8 cellular contexts compared by ENCODE assay signal in genomic region chr17:67246398-67246647, GRCh38. TPM values are rescaled to one million over a fixed set of nuclear protein-coding genes. Genes with fewer than 3 reads are reported as not detected.
DNase-seq lines count a peak whose midpoint lies in the region; ATAC-seq, FAIRE-seq and TF ChIP-seq lines count a peak whose summit lies in the region.

No MANE protein-coding gene starts in this region.

- H3K4me3 ChIP-seq in HAP-1 (peak overlapping the region; percentile 85), gastroesophageal sphincter (peak overlapping the region; percentile 93 to 99), skeletal muscle tissue (ENCODE audit: low read length in 3 of 3) (peak overlapping the region; percentile 80 to 82 (median 81))

- H3K4me1 ChIP-seq in HAP-1 (peaks cover 19% of the 10 kb centered on the region), gastroesophageal sphincter (peaks cover 0 to 44% (median 18%) of the 10 kb centered on the region in 3 donors), skeletal muscle tissue (ENCODE audit: control insufficient read depth in 3 of 3, insufficient read depth in 3 of 3, low read length in 3 of 3) (peaks cover 17 to 28% (median 22%) of the 10 kb centered on the region in 3 donors)

- TF ChIP-seq POLR2A in gastroesophageal sphincter (IDR thresholded peaks at IDR 0.05) = no peak

- no peaks in the 10 kb centered on the region for H3K9me3 ChIP-seq in HAP-1
- H3K9me3 ChIP-seq in gastroesophageal sphincter = no peaks in the 10 kb centered on the region
- no peaks in the 10 kb centered on the region for H3K9me3 ChIP-seq in skeletal muscle tissue (ENCODE audit: control insufficient read depth in 3 of 3, low read length in 3 of 3)

- no peak for ATAC-seq in gastroesophageal sphincter

- no peaks in the 10 kb centered on the region for H3K27me3 ChIP-seq in HAP-1 (ENCODE audit: low read depth)
- H3K27me3 ChIP-seq in gastroesophageal sphincter = no peaks in the 10 kb centered on the region
- no peaks in the 10 kb centered on the region for H3K27me3 ChIP-seq in skeletal muscle tissue (ENCODE audit: control insufficient read depth in 3 of 3, insufficient read depth in 3 of 3, low read length in 3 of 3)

- peak overlapping the region; percentile 91; the same call in 1 of the 2 replicates for H3K27ac ChIP-seq in VCaP
- H3K27ac ChIP-seq in gastroesophageal sphincter = peak overlapping the region in 1 of 4 donors; percentile 88
- H3K27ac ChIP-seq in skeletal muscle tissue (ENCODE audit: low read depth, low read length) = no peak overlapping the region

- H3K36me3 ChIP-seq in HAP-1 (replicated peaks) = peaks cover 7% of the 10 kb centered on the region
- H3K36me3 ChIP-seq in gastroesophageal sphincter = no peaks in the 10 kb centered on the region
- peaks cover 0 to under 1% (median 0%) of the 10 kb centered on the region in 3 donors for H3K36me3 ChIP-seq in skeletal muscle tissue (ENCODE audit: control insufficient read depth in 3 of 3, insufficient read depth in 3 of 3, low read length in 3 of 3)

- TF ChIP-seq EP300 in gastroesophageal sphincter (IDR thresholded peaks at IDR 0.05) = no peak

- TF ChIP-seq CTCF in VCaP (conservative IDR thresholded peaks at IDR 0.05) = no peak
- no peak for TF ChIP-seq CTCF in gastroesophageal sphincter (IDR thresholded peaks at IDR 0.05)

- DNase-seq in HAP-1 (ENCODE audit: low spot score in 2 of 2) (no peak), NCI-H345 treated with DMSO at 0.1 percent for 48 hours (lab: John Stamatoyannopoulos, UW; ENCODE audit: unreplicated experiment) (no peak), HTR-8/SVneo (ENCODE audit: insufficient read length, low spot score) (no peak), hippocampal formation (lab: John Stamatoyannopoulos, UW) (no peak), SHP77 treated with DMSO at 0.1 percent for 48 hours (lab: John Stamatoyannopoulos, UW) (no peak)

- FAIRE-seq in HTR-8/SVneo (lab: Jason Lieb, UNC) = no peak

- in situ Hi-C loops in HAP-1 (cut with MboI; ENCODE audit: low sequenced_read_pairs) = no loop called here

- WGBS in gastroesophageal sphincter (ENCODE audit: low coverage in 1 of 2), 2 donors = 35 to 42% methylated on average over 7 to 8 of the region's 8 CpGs

- peak overlapping the region in 1 of 3 donors; percentile 95 for H3K9ac ChIP-seq in skeletal muscle tissue (ENCODE audit: low read depth in 1 of 3, low read length in 3 of 3)

RNA-seq across cellular contexts. Expression of gene HELZ, which starts 1.3 kb away (rescaled TPM):
- total RNA-seq in gastroesophageal sphincter (10 to 100 TPM; 43.7 to 70.2 (median 58.3) TPM), skeletal muscle tissue (53.8 TPM)
